17 cellular contexts compared by ENCODE assay signal in genomic region chr2:84234103-84234502, GRCh38.
DNase-seq lines count a peak whose midpoint lies in the region; ATAC-seq and TF ChIP-seq lines count a peak whose summit lies in the region.
"Had no signal": no experiment of that assay in that cellular context is flagged by ENCODE, and none has a peak within 500 bp of the region (broad histone marks: within the 10 kb centered on the region; RNA-seq: fewer than 3 reads in every experiment).

No MANE protein-coding gene starts in this region.

- H3K36me3 ChIP-seq in RWPE2 (ENCODE audit: low read depth), result no peaks in the 10 kb centered on the region
- H3K36me3 ChIP-seq: BLaER1 treated with 17β-estradiol and CSF1 and Interleukin-3, amounts not matched to agents 10 nM and 100 nM had no signal

- ATAC-seq in RWPE2 (ENCODE audit: low read depth) (peak; percentile 59; the same call in 2 of the 3 replicates), HG02938 (IDR thresholded peaks at IDR 0.05; ENCODE audit: unreplicated experiment) (no peak)
- ATAC-seq: CD8-positive, alpha-beta T cell; GM23338; HepG2 had no signal

- H3K27me3 ChIP-seq in RWPE2 (ENCODE audit: insufficient read depth, poor library complexity, severe bottlenecking), result no peaks in the 10 kb centered on the region
- H3K27me3 ChIP-seq: BLaER1 treated with 17β-estradiol and CSF1 and Interleukin-3, amounts not matched to agents 10 nM and 100 nM had no signal

- DNase-seq in A172 (ENCODE audit: low spot score) (peak; percentile 19), NCI-H226 (peak; percentile 71), RWPE2 (ENCODE audit: low spot score) (no peak), epithelial cell of esophagus (ENCODE audit: low read depth) (peak; percentile 16), KG1 (lab: John Stamatoyannopoulos, UW) (no peak), EL (no peak)
- no peak for DNase-seq in activated CD4-positive, alpha-beta T cell treated with anti-CD3 and anti-CD28 coated beads, Interleukin-2, amount 50 U/mL, for 48 hours
- DNase-seq: 8988T; Calu3; CD8-positive, alpha-beta T cell; DND-41; GDM1; H9 had no signal

- no peak overlapping the region for H3K27ac ChIP-seq in RWPE2 (ENCODE audit: poor library complexity, severe bottlenecking)
- H3K27ac ChIP-seq: BLaER1 treated with 17β-estradiol and CSF1 and Interleukin-3, amounts not matched to agents 10 nM and 100 nM had no signal

- H3K4me3 ChIP-seq in RWPE2 (ENCODE audit: severe bottlenecking), result no peak overlapping the region
- no peak overlapping the region for H3K4me3 ChIP-seq in epithelial cell of esophagus (ENCODE audit: low read length)
- H3K4me3 ChIP-seq: BLaER1 treated with 17β-estradiol and CSF1 and Interleukin-3, amounts not matched to agents 10 nM and 100 nM; GM23338 had no signal

- no peaks in the 10 kb centered on the region for H3K4me1 ChIP-seq in RWPE2 (ENCODE audit: insufficient read depth, poor library complexity, severe bottlenecking)
- H3K4me1 ChIP-seq: BLaER1 treated with 17β-estradiol and CSF1 and Interleukin-3, amounts not matched to agents 10 nM and 100 nM had no signal

- TF ChIP-seq CTCF in RWPE2 (IDR thresholded peaks at IDR 0.05; ENCODE audit: poor library complexity, severe bottlenecking), result no peak
- no peak for TF ChIP-seq CTCF in epithelial cell of esophagus (IDR thresholded peaks at IDR 0.05; ENCODE audit: insufficient read depth, low read depth, low read length, missing control alignments)

- no peaks in the 10 kb centered on the region for H3K9me3 ChIP-seq in RWPE2 (ENCODE audit: severe bottlenecking)

Comparison
In these comparisons a context has a peak if more than half of its experiments do, and no peak if none do; other contexts are left out.
1. DNase-seq: peak in A172 (single experiment), NCI-H226 (single experiment) and epithelial cell of esophagus (single experiment); none in RWPE2 (single experiment), KG1 (single experiment), EL (single experiment) and activated CD4-positive, alpha-beta T cell treated with anti-CD3 and anti-CD28 coated beads, Interleukin-2, amount 50 U/mL, for 48 hours (0 of 2).